Comparison of ENCODE assay signal across 11 cellular contexts in the genomic region with DNA sequence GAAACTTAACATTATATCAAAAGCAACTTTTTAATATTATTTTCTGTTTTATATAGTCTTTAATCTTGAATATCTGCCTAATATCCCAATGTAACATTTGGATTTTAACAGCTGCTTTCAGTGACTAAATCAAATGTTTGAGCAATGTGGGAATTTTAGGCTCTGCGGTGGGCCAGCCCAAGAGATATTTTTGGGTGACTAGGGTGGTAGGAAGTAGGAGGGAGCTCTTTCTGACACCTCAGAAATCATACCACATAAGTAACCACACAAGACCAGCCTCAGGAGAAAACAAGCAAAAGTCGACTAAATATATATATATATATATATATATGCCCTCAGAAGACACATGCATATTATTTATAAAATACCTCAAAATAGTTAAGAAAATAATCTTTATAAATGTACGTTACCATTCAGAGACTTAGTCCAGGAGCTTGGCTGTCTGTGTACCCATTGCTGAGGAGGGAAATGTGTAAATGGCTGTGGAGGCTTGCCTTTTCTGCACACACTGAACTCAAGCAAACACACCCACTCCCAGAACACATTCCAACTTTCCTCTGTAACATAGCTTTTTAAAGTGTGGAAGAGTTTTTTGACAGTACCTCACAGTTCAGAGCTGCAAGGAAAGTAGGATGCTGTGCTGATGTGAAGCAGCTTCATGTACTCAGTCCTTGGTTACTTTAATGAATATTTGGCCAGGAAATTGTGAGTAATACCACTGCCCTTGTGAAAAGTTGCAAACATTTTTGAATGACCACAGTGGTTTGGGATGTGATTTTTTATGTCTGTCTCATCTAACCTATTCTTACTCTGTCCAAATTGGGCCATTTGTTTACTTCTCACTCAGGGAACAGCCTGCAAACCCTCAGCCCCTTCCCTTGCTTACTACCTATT. TPM values are rescaled to one million over a fixed set of nuclear protein-coding genes. Genes with fewer than 3 reads are reported as not detected.
DNase-seq lines count a peak whose midpoint lies in the region; ATAC-seq and TF ChIP-seq lines count a peak whose summit lies in the region.
"Had no signal": no experiment of that assay in that cellular context is flagged by ENCODE, and none has a peak within 500 bp of the region (broad histone marks: within the 10 kb centered on the region; RNA-seq: fewer than 3 reads in every experiment).

A gene with protein sequence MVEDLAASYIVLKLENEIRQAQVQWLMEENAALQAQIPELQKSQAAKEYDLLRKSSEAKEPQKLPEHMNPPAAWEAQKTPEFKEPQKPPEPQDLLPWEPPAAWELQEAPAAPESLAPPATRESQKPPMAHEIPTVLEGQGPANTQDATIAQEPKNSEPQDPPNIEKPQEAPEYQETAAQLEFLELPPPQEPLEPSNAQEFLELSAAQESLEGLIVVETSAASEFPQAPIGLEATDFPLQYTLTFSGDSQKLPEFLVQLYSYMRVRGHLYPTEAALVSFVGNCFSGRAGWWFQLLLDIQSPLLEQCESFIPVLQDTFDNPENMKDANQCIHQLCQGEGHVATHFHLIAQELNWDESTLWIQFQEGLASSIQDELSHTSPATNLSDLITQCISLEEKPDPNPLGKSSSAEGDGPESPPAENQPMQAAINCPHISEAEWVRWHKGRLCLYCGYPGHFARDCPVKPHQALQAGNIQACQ (minus strand): TSS at position 478 of the 894 bp plus-strand sequence. CDS start 908 bp downstream, outside the sequence.

- H3K36me3 Mint-ChIP-seq in naive thymus-derived CD8-positive, alpha-beta T cell, result no peaks in the 10 kb centered on the region
- H3K36me3 Mint-ChIP-seq: type B pancreatic cell had no signal

- TF ChIP-seq CTCF in brain microvascular endothelial cell (IDR thresholded peaks at IDR 0.05; ENCODE audit: low read depth, low read length, missing control alignments), result no peak

- peak within 1 kb of the TSS in 7 of 10 donors; percentile 36 to 74 (median 62) for H3K4me3 Mint-ChIP-seq in naive thymus-derived CD8-positive, alpha-beta T cell
- H3K4me3 Mint-ChIP-seq: type B pancreatic cell had no signal

- no peak within 1 kb of the TSS for H3K4me3 ChIP-seq in brain microvascular endothelial cell (ENCODE audit: low read depth, low read length)

- no peaks in the 10 kb centered on the region for H3K36me3 ChIP-seq in brain microvascular endothelial cell (replicated peaks)

- peaks cover 7 to 19% (median 14%) of the 10 kb centered on the region in 4 donors for H3K4me1 Mint-ChIP-seq in naive thymus-derived CD8-positive, alpha-beta T cell

- no peaks in the 10 kb centered on the region for H3K27me3 Mint-ChIP-seq in naive thymus-derived CD8-positive, alpha-beta T cell
- H3K27me3 Mint-ChIP-seq: type B pancreatic cell had no signal

- DNase-seq in EL (peak; percentile 80), brain microvascular endothelial cell (peak; percentile 56), C1 segment of cervical spinal cord (lab: John Stamatoyannopoulos, UW) (no peak), NCI-H1436 (lab: John Stamatoyannopoulos, UW) (no peak), GF-D8 (lab: John Stamatoyannopoulos, UW) (no peak)
- DNase-seq in naive thymus-derived CD8-positive, alpha-beta T cell, result no peak
- DNase-seq: activated CD4-positive, alpha-beta T cell treated with anti-CD3 and anti-CD28 coated beads for 4 hours had no signal

- POLR2A ChIA-PET in naive thymus-derived CD8-positive, alpha-beta T cell (lab: Charles Lee), result no interaction called here

- peaks cover 0 to 2% (median 0%) of the 10 kb centered on the region in 9 donors for H3K9me3 Mint-ChIP-seq in naive thymus-derived CD8-positive, alpha-beta T cell
- H3K9me3 Mint-ChIP-seq: type B pancreatic cell had no signal

- H3K27ac Mint-ChIP-seq in naive thymus-derived CD8-positive, alpha-beta T cell, result peak within 1 kb of the TSS in 1 of 10 donors; percentile 25
- H3K27ac Mint-ChIP-seq: type B pancreatic cell had no signal

- no peaks in the 10 kb centered on the region for H3K27me3 ChIP-seq in brain microvascular endothelial cell (replicated peaks)

- peak; percentile 57 for ATAC-seq in HG03378 (IDR thresholded peaks at IDR 0.05; ENCODE audit: unreplicated experiment)
- ATAC-seq in naive thymus-derived CD8-positive, alpha-beta T cell, result no peak
- no peak for ATAC-seq in GM18520 (IDR thresholded peaks at IDR 0.05; ENCODE audit: unreplicated experiment)
- ATAC-seq: HepG2 had no signal

- H3K27ac ChIP-seq in brain microvascular endothelial cell, result peak within 1 kb of the TSS; percentile 59

- in situ Hi-C loops in brain microvascular endothelial cell (cut with HindIII; ENCODE audit: low pct_ligation_motif_present, low sequenced_read_pairs), result no loop called here

RNA-seq across cellular contexts. Expression of the gene that starts here (rescaled TPM):
- total RNA-seq in naive thymus-derived CD8-positive, alpha-beta T cell, result not detected
- polyA plus RNA-seq in naive thymus-derived CD8-positive, alpha-beta T cell, result not detected
- total RNA-seq: HepG2 had no signal
- polyA plus RNA-seq: HepG2 had no signal

Comparison
In these comparisons a context has a peak if more than half of its experiments do, and no peak if none do; other contexts are left out.
1. DNase-seq: peak in EL (single experiment) and brain microvascular endothelial cell (single experiment); none in naive thymus-derived CD8-positive, alpha-beta T cell (0 of 10), C1 segment of cervical spinal cord (0 of 14), NCI-H1436 (single experiment) and GF-D8 (single experiment).